ENCODE assay signal across 22 cellular contexts in genomic region chr17:76917829-76918228, GRCh38. TPM values are rescaled to one million over a fixed set of nuclear protein-coding genes. Genes with fewer than 3 reads are reported as not detected.
DNase-seq lines count a peak whose midpoint lies in the region; ATAC-seq and TF ChIP-seq lines count a peak whose summit lies in the region.
"Had no signal": no experiment of that assay in that cellular context is flagged by ENCODE, and none has a peak within 500 bp of the region (broad histone marks: within the 10 kb centered on the region; RNA-seq: fewer than 3 reads in every experiment).

No MANE protein-coding gene starts in this region.

- H3K36me3 ChIP-seq in psoas muscle (ENCODE audit: insufficient read depth in 1 of 2, low read depth in 1 of 2) (no peaks in the 10 kb centered on the region), adrenal gland (replicated peaks in 1 of 2) (no peaks in the 10 kb centered on the region)

- intact Hi-C loops in left ventricle myocardium superior (cut with micrococcal nuclease) (no loop called here), cardiac septum (cut with DNase I) (no loop called here), psoas muscle (cut with DNase I) (no loop called here), adrenal gland (cut with DNase I) (no loop called here)

- H3K9me3 ChIP-seq in psoas muscle (no peaks in the 10 kb centered on the region), adrenal gland (replicated peaks in 1 of 3) (no peaks in the 10 kb centered on the region)
- H3K9me3 ChIP-seq: SJSA1 had no signal

- H3K4me3 ChIP-seq in psoas muscle (no peak overlapping the region), adrenal gland (no peak overlapping the region)
- H3K4me3 ChIP-seq: PC-9, SJSA1 had no signal

- peak; percentile 44 for ATAC-seq in left ventricle myocardium superior
- peak; percentile 47 to 90 (median 74) for ATAC-seq in psoas muscle
- ATAC-seq: HepG2 had no signal

- H3K4me1 ChIP-seq in psoas muscle (no peaks in the 10 kb centered on the region), adrenal gland (replicated peaks in 1 of 2) (no peaks in the 10 kb centered on the region)
- H3K4me1 ChIP-seq: SJSA1 had no signal

- TF ChIP-seq CTCF in psoas muscle (IDR thresholded peaks at IDR 0.05), result no peak
- no peak for TF ChIP-seq CTCF in adrenal gland (IDR thresholded peaks at IDR 0.05)

- TF ChIP-seq POLR2A in adrenal gland (IDR thresholded peaks at IDR 0.05), result no peak

- H3K27me3 ChIP-seq in psoas muscle (ENCODE audit: insufficient read depth in 3 of 3, low read length in 2 of 3) (peaks cover 0 to 6% (median 5%) of the 10 kb centered on the region in 3 donors), adrenal gland (no peaks in the 10 kb centered on the region)
- H3K27me3 ChIP-seq: SJSA1 had no signal

- DNase-seq in left ventricle myocardium superior (no peak), cardiac septum (ENCODE audit: low spot score) (no peak), psoas muscle (peak in 1 of 2 donors; percentile 67), T-helper 1 cell (no peak), adrenal gland (no peak), NCI-H1694 treated with DMSO at 0.1 percent for 48 hours (lab: John Stamatoyannopoulos, UW) (no peak), NCI-H2227 treated with DMSO at 0.1 percent for 48 hours (lab: John Stamatoyannopoulos, UW) (no peak)
- DNase-seq: CD4-positive, alpha-beta T cell; DMS53; H7; Karpas-422; MV-4-11; NCI-H1105 treated with DMSO at 0.1 percent for 48 hours; NCI-H146; NCI-H2029; NCI-H446 treated with DMSO at 0.1 percent for 48 hours; NCI-H526; PC-9; Right ventricle myocardium superior had no signal

- WGBS in psoas muscle, 3 donors, result 39 to 53% (median 45%) methylated on average over 14 to 15 of the region's 15 CpGs
- WGBS in adrenal gland, 4 donors, result 66 to 72% (median 68%) methylated on average over 12 to 15 of the region's 15 CpGs

- H3K27ac ChIP-seq in cingulate gyrus (ENCODE audit: low read depth, low read length), result peak overlapping the region; percentile 39
- H3K27ac ChIP-seq in psoas muscle, result no peak overlapping the region
- H3K27ac ChIP-seq in adrenal gland, result no peak overlapping the region
- H3K27ac ChIP-seq: PC-9, SJSA1 had no signal

RNA-seq across cellular contexts. Expression of gene MGAT5B, which starts 49.6 kb away (rescaled TPM):
- not detected for total RNA-seq in left ventricle myocardium superior
- total RNA-seq in cardiac septum, result 0.13 TPM
- under 1 TPM in 2 of 4 donors, not detected in 2; 0.06 to 0.34 TPM for total RNA-seq in psoas muscle
- polyA plus RNA-seq in psoas muscle, result under 1 TPM in 2 of 3 donors, not detected in 1; 0.03 to 0.04 TPM
- total RNA-seq in adrenal gland, result under 1 TPM in 7 of 8 donors, not detected in 1; 0.26 to 0.83 (median 0.42) TPM
- polyA plus RNA-seq in adrenal gland, result 1 to 10 TPM in 1 of 3 donors, under 1 TPM in 2; 0.24 to 1.0 (median 0.80) TPM
- total RNA-seq: Right ventricle myocardium superior had no signal
